Comparison of ENCODE assay signal across 8 cellular contexts in the genomic region with DNA sequence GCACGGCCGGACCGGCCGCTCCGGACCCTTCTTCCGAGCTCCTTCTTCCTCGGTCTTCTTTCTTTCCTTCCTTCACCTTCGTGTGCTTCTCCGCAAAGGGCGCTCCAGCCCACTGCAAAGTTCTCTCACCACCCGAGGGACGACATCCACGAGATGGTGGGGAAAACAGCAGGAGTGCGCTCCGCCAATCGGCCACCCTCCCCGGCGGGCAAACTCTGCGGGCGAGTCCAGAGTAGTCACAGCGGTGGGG. TPM values are rescaled to one million over a fixed set of nuclear protein-coding genes. Genes with fewer than 3 reads are reported as not detected.
DNase-seq lines count a peak whose midpoint lies in the region; ATAC-seq and TF ChIP-seq lines count a peak whose summit lies in the region.
"Not testable (repeated sequence)": the region's sequence is repeated elsewhere in the genome, so short reads cannot be mapped to it uniquely, and the experiment has no call there.

No MANE protein-coding gene starts in this region.

- intact Hi-C loops in Caco-2 (cut with micrococcal nuclease; ENCODE audit: unreplicated experiment), result loop anchor here (1.0 to 10.0 kb wide), 8 partner anchors 28 to 916 kb away; no protein-coding TSS in a partner anchor
- intact Hi-C loops in dendritic cell treated with granulocyte-macrophage colony-stimulating factor and Interleukin-4, amounts not matched to agents 40 ng/mL and 50 ng/mL, for 4 days (cut with micrococcal nuclease), result not testable (repeated sequence)

- H3K27ac ChIP-seq in iPS DF 6.9 (ENCODE audit: low read length), result not testable (repeated sequence)
- H3K27ac ChIP-seq in substantia nigra (ENCODE audit: low read depth, low read length, poor library complexity, severe bottlenecking), result peak overlapping the region; percentile 72

- not testable (repeated sequence) for ATAC-seq in activated CD8-positive, alpha-beta memory T cell treated with anti-CD3 and anti-CD28 coated beads, Interleukin-2, amount 10 ng/mL, durations not matched to agents 7 days and 5 days

- WGBS in iPS DF 6.9 (ENCODE audit: insufficient coverage, insufficient read length), result no CpG with 5 or more reads among the region's 21 CpGs

- H3K4me3 ChIP-seq in Caco-2 (ENCODE audit: low read depth, low read length) (peak overlapping the region; percentile 73), NB4 (ENCODE audit: low read depth, low read length) (peak overlapping the region; percentile 32), iPS DF 6.9 (ENCODE audit: low read length) (peak overlapping the region; percentile 60)

- peaks cover 26% of the 10 kb centered on the region for H3K4me1 ChIP-seq in Caco-2
- H3K4me1 ChIP-seq in iPS DF 6.9 (ENCODE audit: control insufficient read depth, insufficient read depth, low read length), result not testable (repeated sequence)

- H3K27ac Mint-ChIP-seq in Caco-2 (ENCODE audit: unreplicated experiment), result peak overlapping the region; percentile 91
- peak overlapping the region; percentile 82 for H3K27ac Mint-ChIP-seq in HFFc6
- H3K27ac Mint-ChIP-seq in activated CD8-positive, alpha-beta memory T cell treated with anti-CD3 and anti-CD28 coated beads, Interleukin-2, amount 10 ng/mL, durations not matched to agents 7 days and 5 days, result not testable (repeated sequence)
- peak overlapping the region; percentile 74 for H3K27ac Mint-ChIP-seq in dendritic cell treated with granulocyte-macrophage colony-stimulating factor and Interleukin-4, amounts not matched to agents 40 ng/mL and 50 ng/mL, for 4 days
- peak overlapping the region; percentile 78 to 99 (median 98) for H3K27ac Mint-ChIP-seq in nephron

- H3K9me3 ChIP-seq in Caco-2; iPS DF 6.9 (ENCODE audit: control insufficient read depth, insufficient read depth, low read length): not testable (repeated sequence)

- TF ChIP-seq CTCF in Caco-2 (IDR thresholded peaks at IDR 0.05; ENCODE audit: insufficient read depth in 1 of 2, low read depth in 1 of 2, low read length in 1 of 2, severe bottlenecking in 1 of 2, unreplicated experiment in 1 of 2); HFFc6 (IDR thresholded peaks at IDR 0.05); NB4 (IDR thresholded peaks at IDR 0.05; ENCODE audit: low read depth, low read length); nephron (IDR thresholded peaks at IDR 0.05; ENCODE audit: unreplicated experiment in 3 of 3): not testable (repeated sequence)

- not testable (repeated sequence) for H3K27me3 ChIP-seq in Caco-2 (replicated peaks; ENCODE audit: control insufficient read depth, insufficient read depth, low read length); iPS DF 6.9 (ENCODE audit: control insufficient read depth, insufficient read depth, low read length)

- H3K4me3 Mint-ChIP-seq in Caco-2 (ENCODE audit: unreplicated experiment) (peak overlapping the region; percentile 95), HFFc6 (peak overlapping the region; percentile 89), nephron (peak overlapping the region; percentile 99 to 100 (median 99))
- peak overlapping the region; percentile 58 for H3K4me3 Mint-ChIP-seq in activated CD8-positive, alpha-beta memory T cell treated with anti-CD3 and anti-CD28 coated beads, Interleukin-2, amount 10 ng/mL, durations not matched to agents 7 days and 5 days
- H3K4me3 Mint-ChIP-seq in dendritic cell treated with granulocyte-macrophage colony-stimulating factor and Interleukin-4, amounts not matched to agents 40 ng/mL and 50 ng/mL, for 4 days, result peak overlapping the region; percentile 99

- not testable (repeated sequence) for H3K27me3 Mint-ChIP-seq in Caco-2 (ENCODE audit: insufficient read depth, unreplicated experiment); HFFc6 (ENCODE audit: insufficient read depth); nephron (ENCODE audit: low read depth)
- peaks cover 20% of the 10 kb centered on the region for H3K27me3 Mint-ChIP-seq in activated CD8-positive, alpha-beta memory T cell treated with anti-CD3 and anti-CD28 coated beads, Interleukin-2, amount 10 ng/mL, durations not matched to agents 7 days and 5 days
- peaks cover 53% of the 10 kb centered on the region for H3K27me3 Mint-ChIP-seq in dendritic cell treated with granulocyte-macrophage colony-stimulating factor and Interleukin-4, amounts not matched to agents 40 ng/mL and 50 ng/mL, for 4 days

- POLR2A ChIA-PET in Caco-2 (lab: Charles Lee), result not testable (repeated sequence)

- not testable (repeated sequence) for H3K9me3 Mint-ChIP-seq in Caco-2 (ENCODE audit: unreplicated experiment); HFFc6; activated CD8-positive, alpha-beta memory T cell treated with anti-CD3 and anti-CD28 coated beads, Interleukin-2, amount 10 ng/mL, durations not matched to agents 7 days and 5 days (ENCODE audit: low read depth); dendritic cell treated with granulocyte-macrophage colony-stimulating factor and Interleukin-4, amounts not matched to agents 40 ng/mL and 50 ng/mL, for 4 days; nephron

- peaks cover 17% of the 10 kb centered on the region for H3K36me3 Mint-ChIP-seq in Caco-2 (ENCODE audit: insufficient read depth, unreplicated experiment)
- not testable (repeated sequence) for H3K36me3 Mint-ChIP-seq in HFFc6 (ENCODE audit: low read depth); activated CD8-positive, alpha-beta memory T cell treated with anti-CD3 and anti-CD28 coated beads, Interleukin-2, amount 10 ng/mL, durations not matched to agents 7 days and 5 days; nephron (ENCODE audit: low read depth)
- peaks cover 15% of the 10 kb centered on the region for H3K36me3 Mint-ChIP-seq in dendritic cell treated with granulocyte-macrophage colony-stimulating factor and Interleukin-4, amounts not matched to agents 40 ng/mL and 50 ng/mL, for 4 days (ENCODE audit: low read depth)

- not testable (repeated sequence) for DNase-seq in Caco-2; NB4 (ENCODE audit: low read depth); activated CD8-positive, alpha-beta memory T cell treated with anti-CD3 and anti-CD28 coated beads, Interleukin-2, amount 10 ng/mL, durations not matched to agents 7 days and 5 days; iPS DF 6.9 (ENCODE audit: low read depth, low spot score)
- DNase-seq in HFFc6 (peak; percentile 25), substantia nigra (lab: John Stamatoyannopoulos, UW) (peak in 1 of 49 donors; percentile 61)

- not testable (repeated sequence) for TF ChIP-seq POLR2A in NB4 (IDR thresholded peaks at IDR 0.05; ENCODE audit: extremely low read depth, insufficient read length)

- BruUV-seq in Caco-2 (replicated peaks; lab: Mats Ljungman, UMichigan), result TSS peak; percentile 12

- H3K4me1 Mint-ChIP-seq in Caco-2 (ENCODE audit: low read depth, unreplicated experiment); activated CD8-positive, alpha-beta memory T cell treated with anti-CD3 and anti-CD28 coated beads, Interleukin-2, amount 10 ng/mL, durations not matched to agents 7 days and 5 days: not testable (repeated sequence)
- H3K4me1 Mint-ChIP-seq in HFFc6 (ENCODE audit: low read depth) (peaks cover 16% of the 10 kb centered on the region), nephron (peaks cover 26% of the 10 kb centered on the region)
- peaks cover 28% of the 10 kb centered on the region for H3K4me1 Mint-ChIP-seq in dendritic cell treated with granulocyte-macrophage colony-stimulating factor and Interleukin-4, amounts not matched to agents 40 ng/mL and 50 ng/mL, for 4 days (ENCODE audit: low read depth)

- H3K36me3 ChIP-seq in Caco-2 (ENCODE audit: control insufficient read depth, insufficient read depth, low read length); iPS DF 6.9 (ENCODE audit: control insufficient read depth, insufficient read depth, low read length): not testable (repeated sequence)

- CTCF ChIA-PET in Caco-2 (lab: Charles Lee); activated CD8-positive, alpha-beta memory T cell treated with anti-CD3 and anti-CD28 coated beads, Interleukin-2, amount 10 ng/mL, durations not matched to agents 7 days and 5 days (lab: Charles Lee): not testable (repeated sequence)

RNA-seq across cellular contexts. Expression of a gene that starts 0.3 kb away (rescaled TPM):
- total RNA-seq in Caco-2 (2022), result 17.9 and 18.3 TPM in 2 replicates
- 10 to 100 TPM in 4 of 6 experiments, 1 to 10 TPM in 2; 6.7 to 15.3 (median 13.0) TPM for total RNA-seq in HFFc6 (2021; fragmentation: NEBNext Ultra II Directional; extraction: Animal tissue kit (Norgen Biotek cat#: 25700))
- under 1 TPM; 0.41 to 0.42 TPM for total RNA-seq in activated CD8-positive, alpha-beta memory T cell treated with anti-CD3 and anti-CD28 coated beads, Interleukin-2, amount 10 ng/mL, durations not matched to agents 7 days and 5 days

Comparison
In these comparisons a context has a peak if more than half of its experiments do, and no peak if none do; other contexts are left out.
1. RNA of a gene that starts 0.3 kb away (total RNA-seq): 17.9 to 18.3 TPM in Caco-2 and 6.7 to 15.3 TPM in HFFc6; 0.41 to 0.42 TPM in activated CD8-positive, alpha-beta memory T cell treated with anti-CD3 and anti-CD28 coated beads, Interleukin-2, amount 10 ng/mL, durations not matched to agents 7 days and 5 days; every median in the first group is over 4 times any median in the second.
2. Peak in every context shown above with its lines, with median percentiles within 50 percentile points of each other: H3K4me3 ChIP-seq and H3K4me3 Mint-ChIP-seq.